1 cellular context compared by ENCODE assay signal in genomic region chr2:27094353-27094984, GRCh38.
TF ChIP-seq lines count a peak whose summit lies in the region.

No MANE protein-coding gene starts in this region.

TF ChIP-seq in HepG2, 621 proteins besides CTCF, POLR2A, EP300 and RAD21 (continued from another document):
- TF ChIP-seq, protein P1, sequence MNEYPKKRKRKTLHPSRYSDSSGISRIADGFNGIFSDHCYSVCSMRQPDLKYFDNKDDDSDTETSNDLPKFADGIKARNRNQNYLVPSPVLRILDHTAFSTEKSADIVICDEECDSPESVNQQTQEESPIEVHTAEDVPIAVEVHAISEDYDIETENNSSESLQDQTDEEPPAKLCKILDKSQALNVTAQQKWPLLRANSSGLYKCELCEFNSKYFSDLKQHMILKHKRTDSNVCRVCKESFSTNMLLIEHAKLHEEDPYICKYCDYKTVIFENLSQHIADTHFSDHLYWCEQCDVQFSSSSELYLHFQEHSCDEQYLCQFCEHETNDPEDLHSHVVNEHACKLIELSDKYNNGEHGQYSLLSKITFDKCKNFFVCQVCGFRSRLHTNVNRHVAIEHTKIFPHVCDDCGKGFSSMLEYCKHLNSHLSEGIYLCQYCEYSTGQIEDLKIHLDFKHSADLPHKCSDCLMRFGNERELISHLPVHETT (CRISPR knock-in tag; conservative IDR thresholded peaks at IDR 0.05) = no peak
- TF ChIP-seq FOXA1 (IDR thresholded peaks at IDR 0.05) = no peak
- no peak for TF ChIP-seq FOXA1 (CRISPR knock-in tag; IDR thresholded peaks at IDR 0.05)
- no peak for TF ChIP-seq RAD51 (IDR thresholded peaks at IDR 0.05; ENCODE audit: borderline replicate concordance)
- TF ChIP-seq HOXA9 (CRISPR knock-in tag; IDR thresholded peaks at IDR 0.05; ENCODE audit: borderline replicate concordance) = no peak
